Comparison of ENCODE assay signal across 13 cellular contexts in genomic region chr7:155166108-155166507, GRCh38.
DNase-seq lines count a peak whose midpoint lies in the region; ATAC-seq and TF ChIP-seq lines count a peak whose summit lies in the region.
"Had no signal": no experiment of that assay in that cellular context is flagged by ENCODE, and none has a peak within 500 bp of the region (broad histone marks: within the 10 kb centered on the region; RNA-seq: fewer than 3 reads in every experiment).

No MANE protein-coding gene starts in this region.

- ATAC-seq in HG02973 (IDR thresholded peaks at IDR 0.05; ENCODE audit: unreplicated experiment), result no peak

- peak overlapping the region; percentile 40 for H3K27ac ChIP-seq in colonic mucosa
- H3K27ac ChIP-seq in rectal smooth muscle tissue (ENCODE audit: low read depth, low read length), result peak overlapping the region; percentile 54
- peak overlapping the region in 2 of 4 donors; percentile 34 to 38 for H3K27ac ChIP-seq in esophagus squamous epithelium
- H3K27ac ChIP-seq: GM23248 had no signal

- 44 to 50% methylated on average over 1 to 5 of the region's 11 CpGs for WGBS in esophagus squamous epithelium, 2 donors

- DNase-seq in HCEC 1CT (peak; percentile 25), NCI-H345 treated with DMSO at 0.1 percent for 48 hours (lab: John Stamatoyannopoulos, UW; ENCODE audit: unreplicated experiment) (peak; percentile 32), colonic mucosa (no peak), AG08395 (ENCODE audit: low spot score) (no peak), esophagus squamous epithelium (lab: John Stamatoyannopoulos, UW) (no peak)
- DNase-seq: activated CD4-positive, alpha-beta T cell treated with anti-CD3 and anti-CD28 coated beads, Interleukin-2, amount 10 ng/mL, durations not matched to agents 7 days and 5 days; NCI-H1092 treated with DMSO at 0.1 percent for 48 hours; stimulated activated CD4-positive, alpha-beta T cell treated with anti-CD3 and anti-CD28 coated beads, Interleukin-1b, Interleukin-23, amount 100 ng/mL, for 48 hours; T-helper 9 cell had no signal

- intact Hi-C loops in colonic mucosa (cut with DNase I), result no loop called here
- intact Hi-C loops in esophagus squamous epithelium (cut with DNase I), result no loop called here

- TF ChIP-seq CTCF in colonic mucosa (IDR thresholded peaks at IDR 0.05) (no peak), esophagus squamous epithelium (IDR thresholded peaks at IDR 0.05) (no peak)

- H3K9me3 ChIP-seq in colonic mucosa (no peaks in the 10 kb centered on the region), esophagus squamous epithelium (no peaks in the 10 kb centered on the region)
- H3K9me3 ChIP-seq: mucosa of descending colon had no signal

- H3K36me3 ChIP-seq in colonic mucosa (no peaks in the 10 kb centered on the region), rectal smooth muscle tissue (ENCODE audit: control insufficient read depth, insufficient read depth, low read length) (no peaks in the 10 kb centered on the region), esophagus squamous epithelium (no peaks in the 10 kb centered on the region)

- no peak for TF ChIP-seq POLR2A in esophagus squamous epithelium (IDR thresholded peaks at IDR 0.05)

- H3K4me1 ChIP-seq in colonic mucosa, result no peaks in the 10 kb centered on the region
- H3K4me1 ChIP-seq in rectal smooth muscle tissue (ENCODE audit: control insufficient read depth, insufficient read depth, low read length), result peaks cover 6% of the 10 kb centered on the region
- H3K4me1 ChIP-seq in esophagus squamous epithelium, result no peaks in the 10 kb centered on the region

- no peak overlapping the region for H3K9ac ChIP-seq in colonic mucosa (ENCODE audit: low read depth in 2 of 2, low read length in 2 of 2)
- no peak overlapping the region for H3K9ac ChIP-seq in rectal smooth muscle tissue (ENCODE audit: low read length)
- H3K9ac ChIP-seq: GM23248 had no signal

- H3K27me3 ChIP-seq in colonic mucosa (no peaks in the 10 kb centered on the region), rectal smooth muscle tissue (ENCODE audit: control insufficient read depth, insufficient read depth, low read length) (no peaks in the 10 kb centered on the region), esophagus squamous epithelium (peaks cover 0 to 19% (median 0%) of the 10 kb centered on the region in 4 donors)

- H3K4me3 ChIP-seq in colonic mucosa (no peak overlapping the region), rectal smooth muscle tissue (ENCODE audit: low read length) (no peak overlapping the region), esophagus squamous epithelium (no peak overlapping the region)
- H3K4me3 ChIP-seq: GM23248, mucosa of descending colon had no signal

Comparison
In these comparisons a context has a peak if more than half of its experiments do, and no peak if none do; other contexts are left out.
1. DNase-seq: peak in HCEC 1CT (single experiment) and NCI-H345 treated with DMSO at 0.1 percent for 48 hours (single experiment); none in colonic mucosa (single experiment), AG08395 (single experiment) and esophagus squamous epithelium (single experiment).